In the genomic region with DNA sequence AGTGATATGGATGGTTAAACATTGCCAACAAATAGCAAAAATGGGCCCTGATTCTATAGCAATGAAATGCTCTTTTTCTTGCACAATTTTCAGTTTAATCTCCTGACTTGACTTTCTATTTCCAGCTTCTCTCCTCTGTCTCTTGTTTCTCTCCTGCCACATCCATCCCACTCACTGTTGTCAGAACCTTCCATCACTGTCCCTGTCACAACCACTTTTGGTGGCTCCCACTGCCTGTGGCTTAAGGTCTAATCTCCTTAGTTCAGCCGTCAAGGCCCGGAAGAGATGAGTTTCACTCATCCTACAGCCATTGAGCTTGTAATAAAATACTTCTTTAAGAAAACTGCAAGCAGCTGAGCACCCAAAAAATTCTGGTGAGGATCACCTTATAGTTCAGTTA, we compare ENCODE assay signal across 1 cellular context.
TF ChIP-seq lines count a peak whose summit lies in the region.

No MANE protein-coding gene starts in this region.

TF ChIP-seq in H1, 55 proteins besides CTCF, POLR2A, EP300 and RAD21:
- TF ChIP-seq JUN (IDR thresholded peaks at IDR 0.05; ENCODE audit: low read depth, low read length) (no peak), SUZ12 (IDR thresholded peaks at IDR 0.05; ENCODE audit: low read length) (no peak), SRF (IDR thresholded peaks at IDR 0.05; ENCODE audit: low read depth, low read length) (no peak), SIN3A (conservative IDR thresholded peaks at IDR 0.05 in 1 of 2, IDR thresholded peaks at IDR 0.05 in 1 of 2; ENCODE audit: low read depth in 1 of 2, low read length in 2 of 2) (no peak), BACH1 (IDR thresholded peaks at IDR 0.05; ENCODE audit: low read length) (no peak), RXRA (IDR thresholded peaks at IDR 0.05; ENCODE audit: insufficient read depth, low read depth, low read length) (no peak)
